In the genomic region with DNA sequence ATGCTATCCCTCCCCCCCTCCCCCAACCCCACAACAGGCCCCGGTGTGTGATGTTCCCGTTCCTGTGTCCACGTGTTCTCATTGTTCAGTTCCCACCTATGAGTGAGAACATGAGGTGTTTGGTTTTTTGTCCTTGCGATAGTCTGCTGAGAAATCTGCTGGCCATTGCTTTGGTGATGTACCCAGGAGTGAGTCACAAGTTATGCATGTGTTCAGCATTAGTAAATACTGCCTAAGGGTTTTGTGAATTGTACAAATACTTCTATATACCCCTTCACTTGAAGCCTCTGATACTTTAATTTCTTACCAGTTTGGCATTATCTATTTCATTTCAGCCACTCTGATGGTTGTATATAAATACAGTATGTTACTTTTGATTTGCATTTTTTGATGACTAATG, we compare ENCODE assay signal across 14 cellular contexts.
DNase-seq lines count a peak whose midpoint lies in the region; ATAC-seq, FAIRE-seq and TF ChIP-seq lines count a peak whose summit lies in the region.
"Had no signal": no experiment of that assay in that cellular context is flagged by ENCODE, and none has a peak within 500 bp of the region (broad histone marks: within the 10 kb centered on the region; RNA-seq: fewer than 3 reads in every experiment).

No MANE protein-coding gene starts in this region.

- H3K4me1 ChIP-seq in A549 (peaks cover 16% of the 10 kb centered on the region), heart right ventricle (no peaks in the 10 kb centered on the region)

- peaks cover 0 to 3% (median 0%) of the 10 kb centered on the region in 9 donors for H3K36me3 ChIP-seq in heart right ventricle

- intact Hi-C loops in heart right ventricle (cut with DNase I), result no loop called here

- H3K4me2 ChIP-seq in A549, result peak overlapping the region; percentile 54

- no peaks in the 10 kb centered on the region for H3K27me3 Mint-ChIP-seq in activated CD4-positive, alpha-beta T cell treated with anti-CD3 and anti-CD28 coated beads, Interleukin-2, amount 10 ng/mL, durations not matched to agents 7 days and 5 days
- H3K27me3 Mint-ChIP-seq in activated CD4-positive, alpha-beta memory T cell treated with anti-CD3 and anti-CD28 coated beads, Interleukin-2, amount 10 ng/mL, durations not matched to agents 7 days and 5 days, result no peaks in the 10 kb centered on the region
- H3K27me3 Mint-ChIP-seq: B cell; dendritic cell treated with granulocyte-macrophage colony-stimulating factor and Interleukin-4, amounts not matched to agents 40 ng/mL and 50 ng/mL, for 4 days had no signal

- no peak for TF ChIP-seq RAD21 in A549 (conservative IDR thresholded peaks at IDR 0.05 in 1 of 2, IDR thresholded peaks at IDR 0.05 in 1 of 2)

- ATAC-seq in A549, result peak; percentile 83 to 90
- ATAC-seq in heart right ventricle, result peak in 5 of 8 donors; percentile 44 to 93 (median 77)
- ATAC-seq in omental fat pad (ENCODE audit: low FRiP score), result no peak
- ATAC-seq in HG02870 (IDR thresholded peaks at IDR 0.05; ENCODE audit: unreplicated experiment), result no peak
- ATAC-seq: activated CD4-positive, CD25-positive, alpha-beta regulatory T cell treated with anti-CD3 and anti-CD28 coated beads, Interleukin-2, amount 50 U/mL, for 24 hours had no signal

- TF ChIP-seq EP300 in A549 (IDR thresholded peaks at IDR 0.05), result no peak

- H3K27ac ChIP-seq in A549 (peak overlapping the region; percentile 64 to 73; a peak in 5 of 6 replicates), heart right ventricle (peak overlapping the region in 4 of 10 donors; percentile 1 to 54 (median 23))

- H3K9me3 Mint-ChIP-seq in activated CD4-positive, alpha-beta T cell treated with anti-CD3 and anti-CD28 coated beads, Interleukin-2, amount 10 ng/mL, durations not matched to agents 7 days and 5 days, result peaks cover 12% of the 10 kb centered on the region
- no peaks in the 10 kb centered on the region for H3K9me3 Mint-ChIP-seq in activated CD4-positive, alpha-beta memory T cell treated with anti-CD3 and anti-CD28 coated beads, Interleukin-2, amount 10 ng/mL, durations not matched to agents 7 days and 5 days

- no peak for TF ChIP-seq POLR2A in A549 (IDR thresholded peaks at IDR 0.05; ENCODE audit: low read length)

- no peak overlapping the region for H3K27ac Mint-ChIP-seq in activated CD4-positive, alpha-beta T cell treated with anti-CD3 and anti-CD28 coated beads, Interleukin-2, amount 10 ng/mL, durations not matched to agents 7 days and 5 days
- no peak overlapping the region for H3K27ac Mint-ChIP-seq in activated CD4-positive, alpha-beta memory T cell treated with anti-CD3 and anti-CD28 coated beads, Interleukin-2, amount 10 ng/mL, durations not matched to agents 7 days and 5 days
- H3K27ac Mint-ChIP-seq: B cell; dendritic cell treated with granulocyte-macrophage colony-stimulating factor and Interleukin-4, amounts not matched to agents 40 ng/mL and 50 ng/mL, for 4 days; nephron had no signal

- H3K4me1 Mint-ChIP-seq in activated CD4-positive, alpha-beta T cell treated with anti-CD3 and anti-CD28 coated beads, Interleukin-2, amount 10 ng/mL, durations not matched to agents 7 days and 5 days, result no peaks in the 10 kb centered on the region
- no peaks in the 10 kb centered on the region for H3K4me1 Mint-ChIP-seq in activated CD4-positive, alpha-beta memory T cell treated with anti-CD3 and anti-CD28 coated beads, Interleukin-2, amount 10 ng/mL, durations not matched to agents 7 days and 5 days
- H3K4me1 Mint-ChIP-seq: B cell, nephron had no signal

- H3K27me3 ChIP-seq in heart right ventricle, result no peaks in the 10 kb centered on the region

- POLR2A ChIA-PET in A549 (lab: Yijun Ruan, JAX), result no interaction called here
- POLR2A ChIA-PET in activated CD4-positive, alpha-beta T cell treated with anti-CD3 and anti-CD28 coated beads, Interleukin-2, amount 10 ng/mL, durations not matched to agents 7 days and 5 days (lab: Charles Lee), result no interaction called here
- POLR2A ChIA-PET in activated CD4-positive, alpha-beta memory T cell treated with anti-CD3 and anti-CD28 coated beads, Interleukin-2, amount 10 ng/mL, durations not matched to agents 7 days and 5 days (lab: Charles Lee), result no interaction called here

- DNase-seq in A549 (ENCODE audit: low read depth in 1 of 2, low spot score in 1 of 2) (peak; percentile 5 to 72), HFF-Myc (ENCODE audit: extremely low read depth, low read depth) (peak; percentile 67), amniotic stem cell (lab: John Stamatoyannopoulos, UW) (peak; percentile 47), heart right ventricle (no peak), omental fat pad (ENCODE audit: low spot score) (no peak)
- no peak for DNase-seq in activated CD4-positive, alpha-beta T cell treated with anti-CD3 and anti-CD28 coated beads, Interleukin-2, amount 10 ng/mL, durations not matched to agents 7 days and 5 days
- DNase-seq in activated CD4-positive, alpha-beta memory T cell treated with anti-CD3 and anti-CD28 coated beads, Interleukin-2, amount 10 ng/mL, durations not matched to agents 7 days and 5 days, result no peak
- DNase-seq: SHP77 treated with DMSO at 0.1 percent for 48 hours; stimulated activated CD4-positive, alpha-beta T cell treated with anti-CD3 and anti-CD28 coated beads, Interleukin-2, amount 100 ng/mL, for 24 hours had no signal

- TF ChIP-seq CTCF in A549 (IDR thresholded peaks at IDR 0.05) (no peak), HFF-Myc (IDR thresholded peaks at IDR 0.05; ENCODE audit: low read depth, low read length, missing control alignments) (no peak), heart right ventricle (IDR thresholded peaks at IDR 0.05) (no peak), omental fat pad (IDR thresholded peaks at IDR 0.05) (no peak)

- 8% methylated on average over 1 of the region's 4 CpGs for WGBS in A549 (ENCODE audit: missing lambda C conversion rate)
- WGBS in heart right ventricle, 2 donors, result 74 to 75% methylated on average over 4 of the region's 4 CpGs

- H3K36me3 Mint-ChIP-seq in activated CD4-positive, alpha-beta T cell treated with anti-CD3 and anti-CD28 coated beads, Interleukin-2, amount 10 ng/mL, durations not matched to agents 7 days and 5 days (ENCODE audit: low read depth), result no peaks in the 10 kb centered on the region
- H3K36me3 Mint-ChIP-seq in activated CD4-positive, alpha-beta memory T cell treated with anti-CD3 and anti-CD28 coated beads, Interleukin-2, amount 10 ng/mL, durations not matched to agents 7 days and 5 days (ENCODE audit: low read depth), result no peaks in the 10 kb centered on the region

- no peak for FAIRE-seq in A549 (lab: Jason Lieb, UNC)

- CTCF ChIA-PET in A549 (lab: Yijun Ruan, JAX), result no interaction called here
- CTCF ChIA-PET in activated CD4-positive, alpha-beta T cell treated with anti-CD3 and anti-CD28 coated beads, Interleukin-2, amount 10 ng/mL, durations not matched to agents 7 days and 5 days (lab: Charles Lee), result no interaction called here
- CTCF ChIA-PET in activated CD4-positive, alpha-beta memory T cell treated with anti-CD3 and anti-CD28 coated beads, Interleukin-2, amount 10 ng/mL, durations not matched to agents 7 days and 5 days (lab: Charles Lee), result no interaction called here

- H3K9me3 ChIP-seq in A549 (peaks cover 9% of the 10 kb centered on the region; the same call in 1 of the 3 replicates), heart right ventricle (peaks cover 0 to 22% (median 7%) of the 10 kb centered on the region in 11 donors)

- H3K4me3 ChIP-seq in A549 (no peak overlapping the region), HFF-Myc (replicated peaks; ENCODE audit: low read depth, low read length) (no peak overlapping the region), heart right ventricle (no peak overlapping the region)

- H3K4me3 Mint-ChIP-seq in activated CD4-positive, alpha-beta T cell treated with anti-CD3 and anti-CD28 coated beads, Interleukin-2, amount 10 ng/mL, durations not matched to agents 7 days and 5 days, result no peak overlapping the region
- no peak overlapping the region for H3K4me3 Mint-ChIP-seq in activated CD4-positive, alpha-beta memory T cell treated with anti-CD3 and anti-CD28 coated beads, Interleukin-2, amount 10 ng/mL, durations not matched to agents 7 days and 5 days
- H3K4me3 Mint-ChIP-seq: B cell; dendritic cell treated with granulocyte-macrophage colony-stimulating factor and Interleukin-4, amounts not matched to agents 40 ng/mL and 50 ng/mL, for 4 days; nephron had no signal

TF ChIP-seq in A549, 52 proteins besides CTCF, POLR2A, EP300 and RAD21 (continues in another document):
- TF ChIP-seq MAFK (IDR thresholded peaks at IDR 0.05; ENCODE audit: partially characterized antibody) (peak; percentile 10), SREBF2 (IDR thresholded peaks at IDR 0.05) (no peak), RNF2 (IDR thresholded peaks at IDR 0.05; ENCODE audit: borderline replicate concordance, low read depth) (no peak), HDAC2 (IDR thresholded peaks at IDR 0.05) (no peak), CBX2 (IDR thresholded peaks at IDR 0.05; ENCODE audit: borderline replicate concordance, low read depth) (no peak), TP53 (CRISPR knock-in tag; IDR thresholded peaks at IDR 0.05) (no peak), FOXS1 (CRISPR knock-in tag; IDR thresholded peaks at IDR 0.05) (no peak), ZFP36 (IDR thresholded peaks at IDR 0.05; ENCODE audit: borderline replicate concordance, partially characterized antibody) (no peak), CEBPB (IDR thresholded peaks at IDR 0.05) (no peak), CBX8 (IDR thresholded peaks at IDR 0.05) (no peak), ESRRA (IDR thresholded peaks at IDR 0.05; ENCODE audit: borderline replicate concordance, low read length) (no peak)
- TF ChIP-seq, protein P1, sequence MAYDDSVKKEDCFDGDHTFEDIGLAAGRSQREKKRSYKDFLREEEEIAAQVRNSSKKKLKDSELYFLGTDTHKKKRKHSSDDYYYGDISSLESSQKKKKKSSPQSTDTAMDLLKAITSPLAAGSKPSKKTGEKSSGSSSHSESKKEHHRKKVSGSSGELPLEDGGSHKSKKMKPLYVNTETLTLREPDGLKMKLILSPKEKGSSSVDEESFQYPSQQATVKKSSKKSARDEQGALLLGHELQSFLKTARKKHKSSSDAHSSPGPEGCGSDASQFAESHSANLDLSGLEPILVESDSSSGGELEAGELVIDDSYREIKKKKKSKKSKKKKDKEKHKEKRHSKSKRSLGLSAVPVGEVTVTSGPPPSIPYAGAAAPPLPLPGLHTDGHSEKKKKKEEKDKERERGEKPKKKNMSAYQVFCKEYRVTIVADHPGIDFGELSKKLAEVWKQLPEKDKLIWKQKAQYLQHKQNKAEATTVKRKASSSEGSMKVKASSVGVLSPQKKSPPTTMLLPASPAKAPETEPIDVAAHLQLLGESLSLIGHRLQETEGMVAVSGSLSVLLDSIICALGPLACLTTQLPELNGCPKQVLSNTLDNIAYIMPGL (CRISPR knock-in tag; IDR thresholded peaks at IDR 0.05; ENCODE audit: borderline replicate concordance), result no peak
- TF ChIP-seq, protein P2, sequence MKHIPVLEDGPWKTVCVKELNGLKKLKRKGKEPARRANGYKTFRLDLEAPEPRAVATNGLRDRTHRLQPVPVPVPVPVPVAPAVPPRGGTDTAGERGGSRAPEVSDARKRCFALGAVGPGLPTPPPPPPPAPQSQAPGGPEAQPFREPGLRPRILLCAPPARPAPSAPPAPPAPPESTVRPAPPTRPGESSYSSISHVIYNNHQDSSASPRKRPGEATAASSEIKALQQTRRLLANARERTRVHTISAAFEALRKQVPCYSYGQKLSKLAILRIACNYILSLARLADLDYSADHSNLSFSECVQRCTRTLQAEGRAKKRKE (CRISPR knock-in tag; IDR thresholded peaks at IDR 0.05; ENCODE audit: low read depth), result no peak

Comparison
In these comparisons a context has a peak if more than half of its experiments do, and no peak if none do; other contexts are left out.
1. ATAC-seq: peak in A549 (2 of 2) and heart right ventricle (5 of 8); none in omental fat pad (single experiment) and HG02870 (single experiment).
2. DNase-seq: peak in A549 (2 of 2), HFF-Myc (single experiment) and amniotic stem cell (single experiment); none in heart right ventricle (0 of 2), activated CD4-positive, alpha-beta T cell treated with anti-CD3 and anti-CD28 coated beads, Interleukin-2, amount 10 ng/mL, durations not matched to agents 7 days and 5 days (single experiment), activated CD4-positive, alpha-beta memory T cell treated with anti-CD3 and anti-CD28 coated beads, Interleukin-2, amount 10 ng/mL, durations not matched to agents 7 days and 5 days (single experiment) and omental fat pad (single experiment).